ENCODE assay signal across 15 cellular contexts in genomic region chr7:45814216-45815118, GRCh38. TPM values are rescaled to one million over a fixed set of nuclear protein-coding genes. Genes with fewer than 3 reads are reported as not detected.
"Had no signal": no experiment of that assay in that cellular context is flagged by ENCODE, and none has a peak within 500 bp of the region (broad histone marks: within the 10 kb centered on the region; RNA-seq: fewer than 3 reads in every experiment).

No MANE protein-coding gene starts in this region.

RNA-seq across cellular contexts. Expression of gene CCDC201, which starts 58.4 kb away (rescaled TPM):
- total RNA-seq: activated CD4-positive, alpha-beta memory T cell treated with anti-CD3 and anti-CD28 coated beads, Interleukin-2, amount 10 ng/mL, durations not matched to agents 7 days and 5 days; activated CD4-positive, alpha-beta T cell treated with anti-CD3 and anti-CD28 coated beads for 36 hours; activated CD4-positive, alpha-beta T cell treated with anti-CD3 and anti-CD28 coated beads, Interleukin-2, amount 10 ng/mL, durations not matched to agents 7 days and 5 days; activated CD8-positive, alpha-beta memory T cell treated with anti-CD3 and anti-CD28 coated beads, Interleukin-2, amount 10 ng/mL, durations not matched to agents 7 days and 5 days; activated CD8-positive, alpha-beta T cell treated with anti-CD3 and anti-CD28 coated beads, Interleukin-2, amount 10 ng/mL, durations not matched to agents 7 days and 5 days; activated naive CD8-positive, alpha-beta T cell treated with anti-CD3 and anti-CD28 coated beads, Interleukin-2, amount 10 ng/mL, durations not matched to agents 7 days and 5 days; activated T-helper 2 cell treated with anti-CD3 and anti-CD28 coated beads, Interferon-gamma antibody, Interleukin-2, Interleukin-4, amounts not matched to agents 10 μg/mL and 5 μg/mL and 100 μg/mL, durations not matched to agents 14 hours and 24 hours and 36 hours; ascending aorta; cardiac muscle cell; T-cell; T-helper 1 cell treated with Interleukin-12 subunit alpha and Interleukin-12 subunit beta and Interleukin-4 antibody, amounts not matched to agents 30 ng/mL and 1 ng/mL, for 36 hours; T-helper 17 cell; T-helper 2 cell treated with Interferon-gamma antibody and Interleukin-4, amounts not matched to agents 100 ng/mL and 5 ng/mL, for 36 hours; WTC11 had no signal
- polyA plus RNA-seq: adipose tissue, cardiac muscle cell had no signal
